In the genomic region with DNA sequence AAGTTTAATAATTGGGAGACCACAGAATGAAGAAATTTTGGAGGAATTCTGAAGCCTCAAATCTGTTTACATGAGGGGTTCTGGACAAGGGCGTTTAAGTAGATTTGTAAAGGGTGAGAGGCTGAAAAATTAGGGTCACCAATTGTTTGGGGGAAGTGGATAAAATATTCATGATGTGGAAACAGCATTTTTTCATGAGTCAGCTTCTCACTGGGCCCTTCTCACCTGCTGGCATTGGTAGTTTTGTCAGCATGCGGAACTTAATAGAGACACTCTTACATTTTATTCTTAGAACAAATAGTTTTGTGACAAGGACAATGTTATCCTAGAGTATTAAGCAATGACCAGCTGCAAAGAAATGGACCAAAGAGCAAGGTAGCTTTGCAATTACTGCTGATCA, we compare ENCODE assay signal across 33 cellular contexts.
"Had no signal": no experiment of that assay in that cellular context is flagged by ENCODE, and none has a peak within 500 bp of the region (broad histone marks: within the 10 kb centered on the region; RNA-seq: fewer than 3 reads in every experiment).

No MANE protein-coding gene starts in this region.

- H3K9me3 ChIP-seq: adrenal gland, ascending aorta had no signal

- ATAC-seq: activated naive CD4-positive, alpha-beta T cell treated with anti-CD3 and anti-CD28 coated beads, Interleukin-2, amount 50 U/mL, for 72 hours; activated naive CD8-positive, alpha-beta T cell treated with anti-CD3 and anti-CD28 coated beads, Interleukin-2, amount 50 U/mL, for 24 hours; activated T-cell treated with anti-CD3 and anti-CD28 coated beads, Interleukin-2, amount 50 U/mL, for 4 hours; activated T-cell treated with anti-CD3 and anti-CD28 coated beads, Interleukin-2, amount 50 U/mL, for 72 hours; activated T-helper 17 cell treated with anti-CD3 and anti-CD28 coated beads, Interleukin-2, amount 50 U/mL, for 72 hours; body of pancreas had no signal

- H3K4me1 ChIP-seq: adrenal gland, ascending aorta, body of pancreas, breast epithelium had no signal

- FAIRE-seq: astrocyte, bronchial epithelial cell had no signal

- DNase-seq: activated effector memory CD4-positive, alpha-beta T cell treated with anti-CD3 and anti-CD28 coated beads, Interleukin-2, amount 50 U/mL, for 16 hours; activated effector memory CD4-positive, alpha-beta T cell treated with Interleukin-2 at 50 U/mL for 16 hours; activated gamma-delta T cell; activated gamma-delta T cell treated with Interleukin-2 at 50 U/mL for 16 hours; activated naive CD4-positive, alpha-beta T cell; activated naive CD4-positive, alpha-beta T cell treated with anti-CD3 and anti-CD28 coated beads for 36 hours; activated naive CD4-positive, alpha-beta T cell treated with anti-CD3 and anti-CD28 coated beads, Interleukin-2, amount 10 ng/mL, durations not matched to agents 7 days and 5 days; activated naive CD4-positive, alpha-beta T cell treated with anti-CD3 and anti-CD28 coated beads, Interleukin-2, amount 50 U/mL, for 16 hours; activated naive CD4-positive, alpha-beta T cell treated with Interleukin-2 at 50 U/mL for 16 hours; activated naive CD8-positive, alpha-beta T cell treated with anti-CD3 and anti-CD28 coated beads for 36 hours; activated naive CD8-positive, alpha-beta T cell treated with anti-CD3 and anti-CD28 coated beads, Interleukin-2, amount 10 ng/mL, durations not matched to agents 7 days and 5 days; activated naive CD8-positive, alpha-beta T cell treated with anti-CD3 and anti-CD28 coated beads, Interleukin-2, amount 50 U/mL, for 24 hours; activated T-cell treated with anti-CD3 and anti-CD28 coated beads, Interleukin-2, amount 50 U/mL, for 24 hours; activated T-cell treated with anti-CD3 and anti-CD28 coated beads, Interleukin-2, amount 50 U/mL, for 4 hours; activated T-cell treated with anti-CD3 and anti-CD28 coated beads, Interleukin-2, amount 50 U/mL, for 48 hours; activated T-cell treated with anti-CD3 and anti-CD28 coated beads, Interleukin-2, amount 50 U/mL, for 72 hours; adrenal gland; amniotic stem cell; amygdala; anterior cingulate cortex; aorta; body of pancreas; brain microvascular endothelial cell; caudate nucleus; central memory CD4-positive, alpha-beta T cell; cerebellar nuclear complex had no signal

- H3K27me3 ChIP-seq: adrenal gland, ascending aorta, body of pancreas, brain microvascular endothelial cell, breast epithelium, cardiac muscle cell had no signal

- H3K36me3 ChIP-seq: adrenal gland, ascending aorta, brain microvascular endothelial cell, breast epithelium, cardiac muscle cell had no signal

- H3K27ac ChIP-seq: adrenal gland, ascending aorta, body of pancreas, brain microvascular endothelial cell, breast epithelium, cardiac muscle cell had no signal

- H3K4me3 ChIP-seq: adrenal gland, ascending aorta, body of pancreas, breast epithelium, cardiac muscle cell had no signal
